ENCODE assay signal across 1 cellular context in genomic region chr7:28854750-28855074, GRCh38.
TF ChIP-seq lines count a peak whose summit lies in the region.

No MANE protein-coding gene starts in this region.

TF ChIP-seq in GM23338, 12 proteins besides CTCF, POLR2A, EP300 and RAD21 (continued from another document):
- no peak for TF ChIP-seq ZNF462 (CRISPR knock-in tag; IDR thresholded peaks at IDR 0.05)
- no peak for TF ChIP-seq EZH2phosphoT487 (IDR thresholded peaks at IDR 0.05; ENCODE audit: unreplicated experiment)
- TF ChIP-seq, protein P1, sequence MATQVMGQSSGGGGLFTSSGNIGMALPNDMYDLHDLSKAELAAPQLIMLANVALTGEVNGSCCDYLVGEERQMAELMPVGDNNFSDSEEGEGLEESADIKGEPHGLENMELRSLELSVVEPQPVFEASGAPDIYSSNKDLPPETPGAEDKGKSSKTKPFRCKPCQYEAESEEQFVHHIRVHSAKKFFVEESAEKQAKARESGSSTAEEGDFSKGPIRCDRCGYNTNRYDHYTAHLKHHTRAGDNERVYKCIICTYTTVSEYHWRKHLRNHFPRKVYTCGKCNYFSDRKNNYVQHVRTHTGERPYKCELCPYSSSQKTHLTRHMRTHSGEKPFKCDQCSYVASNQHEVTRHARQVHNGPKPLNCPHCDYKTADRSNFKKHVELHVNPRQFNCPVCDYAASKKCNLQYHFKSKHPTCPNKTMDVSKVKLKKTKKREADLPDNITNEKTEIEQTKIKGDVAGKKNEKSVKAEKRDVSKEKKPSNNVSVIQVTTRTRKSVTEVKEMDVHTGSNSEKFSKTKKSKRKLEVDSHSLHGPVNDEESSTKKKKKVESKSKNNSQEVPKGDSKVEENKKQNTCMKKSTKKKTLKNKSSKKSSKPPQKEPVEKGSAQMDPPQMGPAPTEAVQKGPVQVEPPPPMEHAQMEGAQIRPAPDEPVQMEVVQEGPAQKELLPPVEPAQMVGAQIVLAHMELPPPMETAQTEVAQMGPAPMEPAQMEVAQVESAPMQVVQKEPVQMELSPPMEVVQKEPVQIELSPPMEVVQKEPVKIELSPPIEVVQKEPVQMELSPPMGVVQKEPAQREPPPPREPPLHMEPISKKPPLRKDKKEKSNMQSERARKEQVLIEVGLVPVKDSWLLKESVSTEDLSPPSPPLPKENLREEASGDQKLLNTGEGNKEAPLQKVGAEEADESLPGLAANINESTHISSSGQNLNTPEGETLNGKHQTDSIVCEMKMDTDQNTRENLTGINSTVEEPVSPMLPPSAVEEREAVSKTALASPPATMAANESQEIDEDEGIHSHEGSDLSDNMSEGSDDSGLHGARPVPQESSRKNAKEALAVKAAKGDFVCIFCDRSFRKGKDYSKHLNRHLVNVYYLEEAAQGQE (IDR thresholded peaks at IDR 0.05; ENCODE audit: unreplicated experiment) = no peak
- no peak for TF ChIP-seq EZH2 (IDR thresholded peaks at IDR 0.05; ENCODE audit: low read depth, unreplicated experiment)
- TF ChIP-seq STAT1 (IDR thresholded peaks at IDR 0.05; ENCODE audit: unreplicated experiment) = no peak
- TF ChIP-seq NANOG (IDR thresholded peaks at IDR 0.05; ENCODE audit: borderline replicate concordance) = no peak
TF ChIP-seq in GM23338: peak in this region for 0.
